Comparison of ENCODE assay signal across 8 cellular contexts in genomic region chr11:64864473-64865285, GRCh38. TPM values are rescaled to one million over a fixed set of nuclear protein-coding genes. Genes with fewer than 3 reads are reported as not detected.
A peak's percentile ranks its signal among the peaks of the same experiment; 100 is the strongest.
DNase-seq lines count a peak whose midpoint lies in the region; ATAC-seq, FAIRE-seq and TF ChIP-seq lines count a peak whose summit lies in the region.

No MANE protein-coding gene starts in this region.

- H3K27ac ChIP-seq in angular gyrus (ENCODE audit: low read depth, low read length) (peak overlapping the region; percentile 52), kidney (ENCODE audit: low read depth in 2 of 2, low read length in 2 of 2) (peak overlapping the region; percentile 68 to 78)

- FAIRE-seq in kidney (lab: Jason Lieb, UNC): no peak

- H3K4me3 ChIP-seq in kidney (ENCODE audit: low read length in 2 of 2): no peak overlapping the region

- peak overlapping the region; percentile 97 for H3K27ac Mint-ChIP-seq in stimulated activated effector memory CD8-positive, alpha-beta T cell treated with anti-CD3 and anti-CD28 coated beads, Interleukin-12 subunit alpha, Interleukin-12 subunit beta, amount 100 ng/mL, for 72 hours

- ATAC-seq in stimulated activated effector memory CD8-positive, alpha-beta T cell treated with anti-CD3 and anti-CD28 coated beads, Interleukin-12 subunit alpha, Interleukin-12 subunit beta, amount 100 ng/mL, for 72 hours: peak; percentile 75
- no peak for ATAC-seq in GM19324 (IDR thresholded peaks at IDR 0.05; ENCODE audit: low FRiP score, unreplicated experiment)

- TF ChIP-seq CTCF in kidney (IDR thresholded peaks at IDR 0.05; ENCODE audit: borderline replicate concordance, extremely low read depth, insufficient read depth): no peak

- H3K9me3 Mint-ChIP-seq in stimulated activated effector memory CD8-positive, alpha-beta T cell treated with anti-CD3 and anti-CD28 coated beads, Interleukin-12 subunit alpha, Interleukin-12 subunit beta, amount 100 ng/mL, for 72 hours: no peaks in the 10 kb centered on the region

- H3K9ac ChIP-seq in kidney (ENCODE audit: low read length in 2 of 2): peak overlapping the region in 1 of 2 donors; percentile 15

- intact Hi-C loops in kidney (cut with DNase I): no loop called here

- peaks cover 4 to 5% of the 10 kb centered on the region in 2 donors for H3K36me3 ChIP-seq in kidney (ENCODE audit: control insufficient read depth in 1 of 2, insufficient read depth in 2 of 2, low read length in 2 of 2)

- H3K4me1 ChIP-seq in kidney (ENCODE audit: control insufficient read depth in 1 of 2, insufficient read depth in 1 of 2, low read depth in 1 of 2, low read length in 2 of 2): peaks cover 21 to 45% of the 10 kb centered on the region in 2 donors

- peak overlapping the region; percentile 87 for H3K4me3 Mint-ChIP-seq in stimulated activated effector memory CD8-positive, alpha-beta T cell treated with anti-CD3 and anti-CD28 coated beads, Interleukin-12 subunit alpha, Interleukin-12 subunit beta, amount 100 ng/mL, for 72 hours

- H3K36me3 Mint-ChIP-seq in stimulated activated effector memory CD8-positive, alpha-beta T cell treated with anti-CD3 and anti-CD28 coated beads, Interleukin-12 subunit alpha, Interleukin-12 subunit beta, amount 100 ng/mL, for 72 hours: peaks cover 79% of the 10 kb centered on the region

- no peaks in the 10 kb centered on the region for H3K9me3 ChIP-seq in kidney (ENCODE audit: control insufficient read depth in 1 of 2, low read length in 2 of 2)

- H3K4me1 Mint-ChIP-seq in stimulated activated effector memory CD8-positive, alpha-beta T cell treated with anti-CD3 and anti-CD28 coated beads, Interleukin-12 subunit alpha, Interleukin-12 subunit beta, amount 100 ng/mL, for 72 hours: peaks cover 89% of the 10 kb centered on the region

- peak; percentile 84 for DNase-seq in activated CD4-positive, alpha-beta T cell treated with anti-CD3 and anti-CD28 coated beads for 48 hours
- no peak for DNase-seq in activated CD4-positive, alpha-beta T cell treated with anti-CD3 and anti-CD28 coated beads, Interleukin-2, amount 50 U/mL, for 1 hour
- peak; percentile 94 for DNase-seq in M059J (ENCODE audit: low read depth)
- peak; percentile 94 for DNase-seq in kidney
- DNase-seq in stimulated activated effector memory CD8-positive, alpha-beta T cell treated with anti-CD3 and anti-CD28 coated beads, Interleukin-12 subunit alpha, Interleukin-12 subunit beta, amount 100 ng/mL, for 72 hours (ENCODE audit: low spot score in 2 of 2): peak in 1 of 2 donors; percentile 88
- no peak for DNase-seq in NCI-H128 (lab: John Stamatoyannopoulos, UW; ENCODE audit: unreplicated experiment)

RNA-seq across cellular contexts. Expression of gene EHD1, which starts 13.7 kb away (rescaled TPM):
- 38.4 and 57.9 TPM in 2 replicates for total RNA-seq in M059J (2014; rRNA removed; shearing (Covaris generic))
- total RNA-seq in kidney: 76.1 TPM
- 48.9 TPM for polyA plus RNA-seq in kidney (ENCODE audit: insufficient read depth, low read depth, low replicate concordance)

RNA-seq across cellular contexts. Expression of gene CDC42BPG, which starts 20.2 kb away (rescaled TPM):
- total RNA-seq in M059J (2014; rRNA removed; shearing (Covaris generic)): 0.02 and 0.54 TPM in 2 replicates
- 20.7 TPM for total RNA-seq in kidney
- polyA plus RNA-seq in kidney (ENCODE audit: insufficient read depth, low read depth, low replicate concordance): 4.5 TPM

RNA-seq across cellular contexts. Expression of gene ATG2A, which starts 52.3 kb away (rescaled TPM):
- total RNA-seq in M059J (2014; rRNA removed; shearing (Covaris generic)): 12.6 and 16.0 TPM in 2 replicates
- 26.9 TPM for total RNA-seq in kidney
- polyA plus RNA-seq in kidney (ENCODE audit: insufficient read depth, low read depth, low replicate concordance): 16.8 TPM

RNA-seq across cellular contexts. Expression of gene MEN1, which starts 54.3 kb away (rescaled TPM):
- 7.0 and 18.6 TPM in 2 replicates for total RNA-seq in M059J (2014; rRNA removed; shearing (Covaris generic))
- total RNA-seq in kidney: 20.9 TPM
- polyA plus RNA-seq in kidney (ENCODE audit: insufficient read depth, low read depth, low replicate concordance): 24.0 TPM

RNA-seq across cellular contexts. Expression of gene PPP2R5B, which starts 59.8 kb away (rescaled TPM):
- 21.5 and 39.7 TPM in 2 replicates for total RNA-seq in M059J (2014; rRNA removed; shearing (Covaris generic))
- 21.2 TPM for total RNA-seq in kidney
- 16.8 TPM for polyA plus RNA-seq in kidney (ENCODE audit: insufficient read depth, low read depth, low replicate concordance)

Comparison
In these comparisons a context has a peak if more than half of its experiments do, and no peak if none do; other contexts are left out.
1. DNase-seq: peak in activated CD4-positive, alpha-beta T cell treated with anti-CD3 and anti-CD28 coated beads for 48 hours (single experiment), M059J (single experiment) and kidney (single experiment); none in activated CD4-positive, alpha-beta T cell treated with anti-CD3 and anti-CD28 coated beads, Interleukin-2, amount 50 U/mL, for 1 hour (single experiment) and NCI-H128 (single experiment).
2. RNA of gene CDC42BPG, which starts 20.2 kb away (total RNA-seq): 20.7 TPM in kidney (single experiment); 0.02 to 0.54 TPM in M059J; every median in the first group is over 10 times any median in the second.